Comparison of ENCODE assay signal across 30 cellular contexts in genomic region chr2:234751275-234751938, GRCh38.
DNase-seq lines count a peak whose midpoint lies in the region; FAIRE-seq and TF ChIP-seq lines count a peak whose summit lies in the region.
"Had no signal": no experiment of that assay in that cellular context is flagged by ENCODE, and none has a peak within 500 bp of the region (broad histone marks: within the 10 kb centered on the region; RNA-seq: fewer than 3 reads in every experiment).

No MANE protein-coding gene starts in this region.

- H2BK12ac ChIP-seq in H1 (ENCODE audit: low read depth, low read length) = no peak overlapping the region

- H2AFZ ChIP-seq in H1 (ENCODE audit: low read length) (0 out of 2 replicates have a peak overlapping the region, but pooled peaks have one; percentile 5), neural progenitor cell (replicated peaks) (no peak overlapping the region)
- H2AFZ ChIP-seq: parathyroid adenoma had no signal

- no peak overlapping the region for H3K27ac Mint-ChIP-seq in neural progenitor cell
- H3K27ac Mint-ChIP-seq: activated CD8-positive, alpha-beta T cell treated with anti-CD3 and anti-CD28 coated beads, Interleukin-2, amount 10 ng/mL, durations not matched to agents 7 days and 5 days; naive thymus-derived CD8-positive, alpha-beta T cell; stimulated activated effector memory CD8-positive, alpha-beta T cell treated with anti-CD3 and anti-CD28 coated beads, Interleukin-12 subunit alpha, Interleukin-12 subunit beta, amount 100 ng/mL, for 72 hours; T-helper 2 cell treated with Interferon-gamma antibody and Interleukin-4, amounts not matched to agents 5 μg/mL and 100 μg/mL, for 36 hours had no signal

- no peak overlapping the region for H3K4me2 ChIP-seq in H1 (ENCODE audit: insufficient read depth in 1 of 2, low read depth in 2 of 2, low read length in 2 of 2)
- H3K4me2 ChIP-seq in neural progenitor cell = no peak overlapping the region

- H2BK5ac ChIP-seq in H1 (ENCODE audit: low read depth, low read length) = no peak overlapping the region

- no peaks in the 10 kb centered on the region for H3K36me3 Mint-ChIP-seq in neural progenitor cell
- H3K36me3 Mint-ChIP-seq: stimulated activated effector memory CD8-positive, alpha-beta T cell treated with anti-CD3 and anti-CD28 coated beads, Interleukin-12 subunit alpha, Interleukin-12 subunit beta, amount 100 ng/mL, for 72 hours had no signal

- TF ChIP-seq RAD21 in H1 (IDR thresholded peaks at IDR 0.05 in 1 of 2, conservative IDR thresholded peaks at IDR 0.05 in 1 of 2; ENCODE audit: low read depth in 2 of 2, low read length in 2 of 2) = peak; percentile 55 to 63

- POLR2A ChIA-PET in H1 (lab: Charles Lee; ENCODE audit: partially characterized antibody) = interaction anchor here (1.4 kb wide), 1 partner anchor 8 kb away, joined by 3 read pairs; no protein-coding TSS in a partner anchor

- H3K9me3 ChIP-seq in H1 (ENCODE audit: insufficient read depth in 2 of 2, low read depth in 1 of 2, low read length in 1 of 2) = no peaks in the 10 kb centered on the region
- no peaks in the 10 kb centered on the region for H3K9me3 ChIP-seq in neural progenitor cell (ENCODE audit: low read depth)
- H3K9me3 ChIP-seq: adrenal gland, Peyer's patch, suprapubic skin, vagina had no signal

- DNase-seq in NCI-H748 (lab: John Stamatoyannopoulos, UW; ENCODE audit: unreplicated experiment) (peak; percentile 64), NCI-H748 treated with DMSO at 0.1 percent for 48 hours (lab: John Stamatoyannopoulos, UW) (no peak), NCI-H1105 treated with DMSO at 0.1 percent for 48 hours (lab: John Stamatoyannopoulos, UW) (peak; percentile 10), H1 (ENCODE audit: low read depth in 1 of 2, low spot score in 2 of 2) (peak in 1 of 2 experiments; percentile 3), neural progenitor cell (ENCODE audit: low spot score) (no peak), NK-92 (lab: John Stamatoyannopoulos, UW; ENCODE audit: unreplicated experiment) (no peak), HuH-7 (ENCODE audit: low spot score) (no peak), KBM-7 (no peak)
- DNase-seq: activated CD8-positive, alpha-beta T cell treated with anti-CD3 and anti-CD28 coated beads, Interleukin-2, amount 10 ng/mL, durations not matched to agents 7 days and 5 days; activated T-cell treated with anti-CD3 and anti-CD28 coated beads, Interleukin-2, amount 50 U/mL, for 1 hour; adrenal gland; cortex of kidney; DMS153; foreskin melanocyte; GOT3; hippocampal formation; kidney; naive thymus-derived CD8-positive, alpha-beta T cell; NCI-H1048; NCI-H2081 treated with DMSO at 0.1 percent for 48 hours; Peyer's patch; sigmoid colon had no signal

- no peaks in the 10 kb centered on the region for H3K4me1 ChIP-seq in H1 (replicated peaks in 1 of 4; ENCODE audit: control insufficient read depth in 3 of 4, insufficient read depth in 4 of 4, low read length in 3 of 4)
- no peaks in the 10 kb centered on the region for H3K4me1 ChIP-seq in neural progenitor cell
- H3K4me1 ChIP-seq: adrenal gland, parathyroid adenoma, Peyer's patch, sigmoid colon, suprapubic skin, vagina had no signal

- FAIRE-seq in H1 (lab: Jason Lieb, UNC) = peak; percentile 78
- FAIRE-seq: bronchial epithelial cell, GM12891, GM19239, kidney had no signal

- H3K18ac ChIP-seq in H1 (ENCODE audit: extremely low read depth, low read length) = no peak overlapping the region

- no peak overlapping the region for H3K4ac ChIP-seq in H1 (replicated peaks; ENCODE audit: insufficient read length, low read depth, low read length)

- H4K20me1 ChIP-seq in H1 (replicated peaks in 1 of 2; ENCODE audit: control insufficient read depth in 1 of 2, insufficient read depth in 2 of 2, low read length in 2 of 2) (no peaks in the 10 kb centered on the region), neural progenitor cell (ENCODE audit: low read depth) (no peaks in the 10 kb centered on the region)

- H2BK15ac ChIP-seq in H1 (ENCODE audit: low read length) = 0 out of 2 replicates have a peak overlapping the region, but pooled peaks have one; percentile 7

- H3K23ac ChIP-seq in H1 (ENCODE audit: insufficient read length) = no peak overlapping the region

- CTCF ChIA-PET in H1 (lab: Charles Lee; ENCODE audit: partially characterized antibody) = interaction anchor here (0.8 to 2.1 kb wide), 9 partner anchors 9 to 254 kb away, joined by 3 to 5 read pairs (median 3); no protein-coding TSS in a partner anchor

- H4K91ac ChIP-seq in H1 (replicated peaks; ENCODE audit: insufficient read length, low read length) = no peak overlapping the region

- no peak overlapping the region for H3K14ac ChIP-seq in H1 (ENCODE audit: insufficient read length)

- H3K9me3 Mint-ChIP-seq in neural progenitor cell = peaks cover 21% of the 10 kb centered on the region

- H3K79me1 ChIP-seq in H1 (ENCODE audit: low read depth, low read length) = no peaks in the 10 kb centered on the region

- no peaks in the 10 kb centered on the region for H3K23me2 ChIP-seq in H1 (ENCODE audit: low read depth, low read length)

- H3K27ac ChIP-seq in H1 (ENCODE audit: low read depth, low read length) (no peak overlapping the region), neural progenitor cell (no peak overlapping the region)
- H3K27ac ChIP-seq: adrenal gland, parathyroid adenoma, Peyer's patch, sigmoid colon, suprapubic skin, vagina had no signal

- no peak overlapping the region for H4K5ac ChIP-seq in H1 (ENCODE audit: insufficient read length, low read depth, low read length)

- TF ChIP-seq CTCF in H1 (IDR thresholded peaks at IDR 0.05; ENCODE audit: control extremely low read depth in 1 of 3, insufficient read depth in 1 of 3, low read depth in 1 of 3, low read length in 3 of 3) = peak; percentile 27 to 56 (median 38)
- TF ChIP-seq CTCF in neural progenitor cell (IDR thresholded peaks at IDR 0.05) = peak; percentile 27

- no peaks in the 10 kb centered on the region for H3K79me2 ChIP-seq in H1 (ENCODE audit: control insufficient read depth in 1 of 2, insufficient read depth in 2 of 2, low read length in 2 of 2)
- no peaks in the 10 kb centered on the region for H3K79me2 ChIP-seq in neural progenitor cell (ENCODE audit: low read depth)
- H3K79me2 ChIP-seq: parathyroid adenoma had no signal

- TF ChIP-seq EP300 in H1 (IDR thresholded peaks at IDR 0.05; ENCODE audit: borderline replicate concordance in 1 of 2, low read depth in 2 of 2, low read length in 2 of 2) = no peak

- H3F3A ChIP-seq in neural progenitor cell (ENCODE audit: low read depth) = no peaks in the 10 kb centered on the region

- H4K8ac ChIP-seq in H1 (ENCODE audit: extremely low read depth, insufficient read depth, low read length) = no peak overlapping the region

- no peak overlapping the region for H2BK120ac ChIP-seq in H1 (replicated peaks; ENCODE audit: low read depth, low read length)

- H3K27me3 ChIP-seq in H1 (replicated peaks in 1 of 4; ENCODE audit: control insufficient read depth in 3 of 4, extremely low read depth in 1 of 4, insufficient read depth in 3 of 4, low read length in 3 of 4) (no peaks in the 10 kb centered on the region), neural progenitor cell (no peaks in the 10 kb centered on the region)
- H3K27me3 ChIP-seq: adrenal gland, sigmoid colon, suprapubic skin, vagina had no signal

- no peak for TF ChIP-seq POLR2A in H1 (IDR thresholded peaks at IDR 0.05; ENCODE audit: control extremely low read depth in 1 of 2, low read depth in 2 of 2, low read length in 2 of 2)

- H3K9ac ChIP-seq in H1 (replicated peaks in 1 of 4; ENCODE audit: extremely low read depth in 1 of 4, low read depth in 3 of 4, low read length in 3 of 4) (no peak overlapping the region), neural progenitor cell (no peak overlapping the region)
- H3K9ac ChIP-seq: parathyroid adenoma had no signal

- no peak overlapping the region for H2AK5ac ChIP-seq in H1 (ENCODE audit: low read depth, low read length)

- WGBS in H1 (ENCODE audit: extremely low coverage in 1 of 2, insufficient coverage in 1 of 2, insufficient read length in 1 of 2, insufficient replicate concordance in 2 of 2, low coverage in 1 of 2, low lambda C conversion rate in 2 of 2, missing lambda C conversion rate in 1 of 2), 2 experiments = 47% methylated on average over 2 of the region's 2 CpGs; no CpG with 5 or more reads in 1 of the 2 experiments

- no peaks in the 10 kb centered on the region for H3K27me3 Mint-ChIP-seq in neural progenitor cell (ENCODE audit: insufficient read depth, low read depth)

- H3K4me1 Mint-ChIP-seq in neural progenitor cell = peaks cover 7% of the 10 kb centered on the region
- H3K4me1 Mint-ChIP-seq: naive thymus-derived CD8-positive, alpha-beta T cell; stimulated activated effector memory CD8-positive, alpha-beta T cell treated with anti-CD3 and anti-CD28 coated beads, Interleukin-12 subunit alpha, Interleukin-12 subunit beta, amount 100 ng/mL, for 72 hours had no signal

- in situ Hi-C loops in KBM-7 (cut with MboI; ENCODE audit: low pct_unique_long_range_greater_than_20kb, low sequenced_read_pairs) = no loop called here

- no peak overlapping the region for H3K4me3 Mint-ChIP-seq in neural progenitor cell
- H3K4me3 Mint-ChIP-seq: activated CD8-positive, alpha-beta T cell treated with anti-CD3 and anti-CD28 coated beads, Interleukin-2, amount 10 ng/mL, durations not matched to agents 7 days and 5 days; naive thymus-derived CD8-positive, alpha-beta T cell; stimulated activated effector memory CD8-positive, alpha-beta T cell treated with anti-CD3 and anti-CD28 coated beads, Interleukin-12 subunit alpha, Interleukin-12 subunit beta, amount 100 ng/mL, for 72 hours; T-helper 2 cell treated with Interferon-gamma antibody and Interleukin-4, amounts not matched to agents 5 μg/mL and 100 μg/mL, for 36 hours had no signal

- no peaks in the 10 kb centered on the region for H3K36me3 ChIP-seq in H1 (ENCODE audit: control insufficient read depth in 2 of 4, insufficient read depth in 4 of 4, low read length in 3 of 4)
- H3K36me3 ChIP-seq in neural progenitor cell = no peaks in the 10 kb centered on the region
- H3K36me3 ChIP-seq: adrenal gland, Peyer's patch, sigmoid colon, suprapubic skin, vagina had no signal

- H2BK20ac ChIP-seq in H1 (ENCODE audit: low read length) = no peak overlapping the region

- H3K56ac ChIP-seq in H1 (replicated peaks; ENCODE audit: insufficient read length, low read depth, low read length) = no peak overlapping the region

- H3K4me3 ChIP-seq in H1 (ENCODE audit: extremely low read depth in 1 of 4, insufficient read depth in 2 of 4, low read depth in 3 of 4, low read length in 4 of 4) = no peak overlapping the region
- no peak overlapping the region for H3K4me3 ChIP-seq in neural progenitor cell
- H3K4me3 ChIP-seq: adrenal gland, Peyer's patch, sigmoid colon, suprapubic skin, vagina had no signal

TF ChIP-seq in H1, 55 proteins besides CTCF, POLR2A, EP300 and RAD21 (continues in another document):
- TF ChIP-seq ZNF274 (IDR thresholded peaks at IDR 0.05; ENCODE audit: borderline replicate concordance, extremely low read depth, low read length) (no peak), TEAD4 (IDR thresholded peaks at IDR 0.05; ENCODE audit: low read depth, low read length) (no peak), NRF1 (IDR thresholded peaks at IDR 0.05; ENCODE audit: low read depth, low read length) (no peak), GTF2F1 (IDR thresholded peaks at IDR 0.05; ENCODE audit: borderline replicate concordance, low read depth, low read length) (no peak), JUN (IDR thresholded peaks at IDR 0.05; ENCODE audit: low read depth, low read length) (no peak), SIRT6 (IDR thresholded peaks at IDR 0.05; ENCODE audit: low read length) (no peak), SP2 (IDR thresholded peaks at IDR 0.05; ENCODE audit: low read length) (no peak)

Comparison
In these comparisons a context has a peak if more than half of its experiments do, and no peak if none do; other contexts are left out.
1. DNase-seq: peak in NCI-H748 (single experiment) and NCI-H1105 treated with DMSO at 0.1 percent for 48 hours (single experiment); none in NCI-H748 treated with DMSO at 0.1 percent for 48 hours (single experiment), neural progenitor cell (single experiment), NK-92 (single experiment), HuH-7 (single experiment) and KBM-7 (single experiment).